8 cellular contexts compared by ENCODE assay signal in the genomic region with DNA sequence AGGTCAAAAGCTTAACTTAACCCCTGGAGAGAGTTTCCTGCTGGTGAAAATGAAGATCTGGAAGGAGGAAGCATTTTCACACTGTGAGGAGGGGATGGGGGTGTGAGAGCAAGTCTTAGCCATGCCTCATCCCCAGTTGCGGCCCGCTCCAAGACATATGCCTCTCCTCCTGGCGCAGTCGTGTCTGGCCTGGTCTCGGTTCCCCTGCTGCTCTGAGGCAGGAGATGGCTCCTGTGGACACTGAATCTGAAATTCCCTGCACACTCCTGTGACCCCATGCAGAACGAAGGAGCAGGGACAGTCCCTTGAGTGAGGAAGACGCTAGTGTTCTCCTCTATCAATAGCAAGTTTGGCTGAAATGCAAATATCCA. TPM values are rescaled to one million over a fixed set of nuclear protein-coding genes. Genes with fewer than 3 reads are reported as not detected.
A peak's percentile ranks its signal among the peaks of the same experiment; 100 is the strongest.
DNase-seq lines count a peak whose midpoint lies in the region; ATAC-seq and TF ChIP-seq lines count a peak whose summit lies in the region.

No MANE protein-coding gene starts in this region.

- H3K4me2 ChIP-seq in DOHH2 (ENCODE audit: low read length) (peak overlapping the region; percentile 96), parathyroid adenoma (ENCODE audit: low read length) (peak overlapping the region; percentile 85)

- peak overlapping the region; percentile 99 for H3K4me3 ChIP-seq in DOHH2 (ENCODE audit: low read length)
- H3K4me3 ChIP-seq in SJCRH30: peak overlapping the region; percentile 76
- H3K4me3 ChIP-seq in fibroblast of villous mesenchyme (ENCODE audit: low read depth, low read length): peak overlapping the region; percentile 78
- peak overlapping the region; percentile 85 for H3K4me3 ChIP-seq in parathyroid adenoma (ENCODE audit: low read depth, low read length)

- H3K9me2 ChIP-seq in DOHH2 (replicated peaks; ENCODE audit: control insufficient read depth, low read length): no peaks in the 10 kb centered on the region

- no peak overlapping the region for H3K27ac ChIP-seq in DOHH2 (ENCODE audit: low read depth, low read length)
- no peak overlapping the region for H3K27ac ChIP-seq in SJCRH30
- peak overlapping the region; percentile 95 for H3K27ac ChIP-seq in parathyroid adenoma

- no peak overlapping the region for H3K9ac ChIP-seq in parathyroid adenoma

- H3K9me3 ChIP-seq in DOHH2 (ENCODE audit: control insufficient read depth, insufficient read depth, low read length) (no peaks in the 10 kb centered on the region), SJCRH30 (replicated peaks) (0 out of 2 replicates have a peak, but pooled peaks cover 3% of the 10 kb centered on the region), parathyroid adenoma (ENCODE audit: control insufficient read depth, low read length) (no peaks in the 10 kb centered on the region)

- TF ChIP-seq CTCF in DOHH2 (IDR thresholded peaks at IDR 0.05; ENCODE audit: low read depth, low read length, poor library complexity, severe bottlenecking) (no peak), fibroblast of villous mesenchyme (IDR thresholded peaks at IDR 0.05; ENCODE audit: insufficient read depth, low read depth, low read length) (no peak), parathyroid adenoma (IDR thresholded peaks at IDR 0.05) (no peak)

- H3F3A ChIP-seq in DOHH2 (ENCODE audit: control insufficient read depth, insufficient read depth): no peaks in the 10 kb centered on the region

- ATAC-seq in GM21423 (IDR thresholded peaks at IDR 0.05; ENCODE audit: unreplicated experiment) (no peak), HG03175 (IDR thresholded peaks at IDR 0.05; ENCODE audit: unreplicated experiment) (no peak)

- H3K27me3 ChIP-seq in DOHH2 (ENCODE audit: control insufficient read depth, low read length): no peaks in the 10 kb centered on the region; the same call in 1 of the 2 replicates
- no peaks in the 10 kb centered on the region for H3K27me3 ChIP-seq in SJCRH30
- H3K27me3 ChIP-seq in parathyroid adenoma (ENCODE audit: control insufficient read depth, insufficient read depth, low read length): no peaks in the 10 kb centered on the region

- H3K36me3 ChIP-seq in DOHH2 (ENCODE audit: control insufficient read depth, low read length): no peaks in the 10 kb centered on the region
- H3K36me3 ChIP-seq in SJCRH30: no peaks in the 10 kb centered on the region
- no peaks in the 10 kb centered on the region for H3K36me3 ChIP-seq in parathyroid adenoma (ENCODE audit: control insufficient read depth, insufficient read depth, low read length)

- H2AFZ ChIP-seq in parathyroid adenoma: peak overlapping the region; percentile 78

- H4K20me1 ChIP-seq in DOHH2 (ENCODE audit: control insufficient read depth, insufficient read depth, low read depth, low read length): no peaks in the 10 kb centered on the region

- H3K4me1 ChIP-seq in DOHH2 (ENCODE audit: control insufficient read depth, low read length): peaks cover 9% of the 10 kb centered on the region
- peaks cover 9% of the 10 kb centered on the region; the same call in 1 of the 2 replicates for H3K4me1 ChIP-seq in SJCRH30
- peaks cover 20% of the 10 kb centered on the region for H3K4me1 ChIP-seq in parathyroid adenoma

- no peaks in the 10 kb centered on the region for H3K79me2 ChIP-seq in DOHH2 (ENCODE audit: control insufficient read depth, low read length)
- H3K79me2 ChIP-seq in parathyroid adenoma: peaks cover 6% of the 10 kb centered on the region

- DNase-seq in SJCRH30 (no peak), fibroblast of villous mesenchyme (ENCODE audit: low read depth) (no peak), LoVo (ENCODE audit: low spot score) (no peak), NCI-H2029 (lab: John Stamatoyannopoulos, UW) (no peak)

RNA-seq across cellular contexts. Expression of gene ZNF69, which starts 0.3 kb away (rescaled TPM):
- 9.6 and 10.6 TPM in 2 replicates for total RNA-seq in SJCRH30 (2014; rRNA removed; shearing (Covaris generic))
- total RNA-seq in fibroblast of villous mesenchyme: 8.1 and 12.1 TPM in 2 replicates

RNA-seq across cellular contexts. Expression of gene ZNF700, which starts 37.7 kb away (rescaled TPM):
- total RNA-seq in SJCRH30 (2014; rRNA removed; shearing (Covaris generic)): 16.2 and 19.6 TPM in 2 replicates
- total RNA-seq in fibroblast of villous mesenchyme: 6.9 and 7.7 TPM in 2 replicates

RNA-seq across cellular contexts. Expression of gene ZNF439, which starts 38.7 kb away (rescaled TPM):
- 15.5 and 16.3 TPM in 2 replicates for total RNA-seq in SJCRH30 (2014; rRNA removed; shearing (Covaris generic))
- 2.6 and 4.3 TPM in 2 replicates for total RNA-seq in fibroblast of villous mesenchyme
